In the genomic region with DNA sequence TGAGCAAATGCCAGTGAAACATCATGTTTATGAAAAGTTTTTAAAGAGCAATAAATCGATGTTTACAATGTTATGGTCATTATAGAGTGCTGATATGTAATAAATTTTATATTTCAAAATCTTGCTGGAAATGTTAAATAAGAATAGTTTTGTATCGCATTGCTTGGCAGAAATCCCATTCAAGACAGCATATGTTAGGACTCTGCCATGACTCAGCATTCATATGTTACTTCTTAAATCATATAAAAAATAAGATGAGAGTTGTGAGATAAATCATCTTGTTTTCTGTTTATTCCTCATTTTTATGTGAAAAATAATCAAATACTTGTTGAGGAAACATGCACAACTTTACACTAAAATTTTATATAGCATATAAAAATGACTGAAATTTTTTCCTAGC, we compare ENCODE assay signal across 23 cellular contexts.
DNase-seq lines count a peak whose midpoint lies in the region; ATAC-seq and TF ChIP-seq lines count a peak whose summit lies in the region.
"Had no signal": no experiment of that assay in that cellular context is flagged by ENCODE, and none has a peak within 500 bp of the region (broad histone marks: within the 10 kb centered on the region; RNA-seq: fewer than 3 reads in every experiment).

No MANE protein-coding gene starts in this region.

- H3K4me1 ChIP-seq in ACC112 (ENCODE audit: control insufficient read depth, insufficient read depth, low read length, unreplicated experiment): no peaks in the 10 kb centered on the region
- H3K4me1 ChIP-seq: vagina had no signal

- H2AFZ ChIP-seq in ACC112 (ENCODE audit: low read length, unreplicated experiment): peak overlapping the region; percentile 27

- no peaks in the 10 kb centered on the region for H3K27me3 ChIP-seq in ACC112 (ENCODE audit: insufficient read depth, low read length)
- H3K27me3 ChIP-seq: dorsolateral prefrontal cortex, vagina had no signal

- H3K79me2 ChIP-seq in ACC112 (ENCODE audit: control insufficient read depth, insufficient read depth, low read length, unreplicated experiment): no peaks in the 10 kb centered on the region

- no peaks in the 10 kb centered on the region for H3K36me3 ChIP-seq in ACC112 (ENCODE audit: insufficient read depth, low read length)
- H3K36me3 ChIP-seq: thoracic aorta, vagina had no signal

- H3K4me3 ChIP-seq in ACC112 (ENCODE audit: low read depth, low read length) (0 out of 2 replicates have a peak overlapping the region, but pooled peaks have one; percentile 30), fibroblast of mammary gland (ENCODE audit: control insufficient read depth, low read depth, low read length) (no peak overlapping the region)
- H3K4me3 ChIP-seq: dorsolateral prefrontal cortex, thoracic aorta, vagina had no signal

- DNase-seq in LHCN-M2 (ENCODE audit: low read depth): peak; percentile 28
- DNase-seq in amniotic epithelial cell (ENCODE audit: low read depth): peak; percentile 35
- peak; percentile 62 for DNase-seq in fibroblast of mammary gland (ENCODE audit: low read depth)
- DNase-seq in NK-92 treated with Interleukin-12 subunit alpha and Interleukin-12 subunit beta, amount 100 ng/mL, for 24 hours (lab: John Stamatoyannopoulos, UW): no peak
- DNase-seq in activated T-cell treated with anti-CD3 and anti-CD28 coated beads, Interleukin-2, amount 50 U/mL, for 48 hours: no peak
- DNase-seq in stimulated activated CD4-positive, alpha-beta T cell treated with anti-CD3 and anti-CD28 coated beads, Interleukin-2, amount 100 ng/mL, for 24 hours: no peak
- DNase-seq: activated B cell treated with CpG ODN at 0.5 μM for 24 hours; activated CD4-positive, alpha-beta memory T cell treated with anti-CD3 and anti-CD28 coated beads for 36 hours; activated gamma-delta T cell treated with Interleukin-2 at 50 U/mL for 16 hours; CD4-positive, CD25-positive, alpha-beta regulatory T cell; dorsolateral prefrontal cortex; GDM1; HFFc6; left colon; NCI-H1092 treated with DMSO at 0.1 percent for 48 hours; NCI-H2081; NCI-H524; RPMI8226 had no signal

- H3K27ac ChIP-seq in ACC112 (ENCODE audit: low read depth, low read length): no peak overlapping the region
- H3K27ac ChIP-seq: dorsolateral prefrontal cortex, epithelial cell of prostate, thoracic aorta, vagina had no signal

- ATAC-seq in HG02938 (IDR thresholded peaks at IDR 0.05; ENCODE audit: unreplicated experiment): no peak
- ATAC-seq: left colon had no signal

- no peak for TF ChIP-seq CTCF in fibroblast of mammary gland (conservative IDR thresholded peaks at IDR 0.05; ENCODE audit: control insufficient read depth, insufficient read depth, low read depth, low read length)

Comparison
In these comparisons a context has a peak if more than half of its experiments do, and no peak if none do; other contexts are left out.
1. DNase-seq: peak in LHCN-M2 (single experiment), amniotic epithelial cell (single experiment) and fibroblast of mammary gland (single experiment); none in NK-92 treated with Interleukin-12 subunit alpha and Interleukin-12 subunit beta, amount 100 ng/mL, for 24 hours (single experiment), activated T-cell treated with anti-CD3 and anti-CD28 coated beads, Interleukin-2, amount 50 U/mL, for 48 hours (0 of 2) and stimulated activated CD4-positive, alpha-beta T cell treated with anti-CD3 and anti-CD28 coated beads, Interleukin-2, amount 100 ng/mL, for 24 hours (0 of 2).